8 cellular contexts compared by ENCODE assay signal in the genomic region with DNA sequence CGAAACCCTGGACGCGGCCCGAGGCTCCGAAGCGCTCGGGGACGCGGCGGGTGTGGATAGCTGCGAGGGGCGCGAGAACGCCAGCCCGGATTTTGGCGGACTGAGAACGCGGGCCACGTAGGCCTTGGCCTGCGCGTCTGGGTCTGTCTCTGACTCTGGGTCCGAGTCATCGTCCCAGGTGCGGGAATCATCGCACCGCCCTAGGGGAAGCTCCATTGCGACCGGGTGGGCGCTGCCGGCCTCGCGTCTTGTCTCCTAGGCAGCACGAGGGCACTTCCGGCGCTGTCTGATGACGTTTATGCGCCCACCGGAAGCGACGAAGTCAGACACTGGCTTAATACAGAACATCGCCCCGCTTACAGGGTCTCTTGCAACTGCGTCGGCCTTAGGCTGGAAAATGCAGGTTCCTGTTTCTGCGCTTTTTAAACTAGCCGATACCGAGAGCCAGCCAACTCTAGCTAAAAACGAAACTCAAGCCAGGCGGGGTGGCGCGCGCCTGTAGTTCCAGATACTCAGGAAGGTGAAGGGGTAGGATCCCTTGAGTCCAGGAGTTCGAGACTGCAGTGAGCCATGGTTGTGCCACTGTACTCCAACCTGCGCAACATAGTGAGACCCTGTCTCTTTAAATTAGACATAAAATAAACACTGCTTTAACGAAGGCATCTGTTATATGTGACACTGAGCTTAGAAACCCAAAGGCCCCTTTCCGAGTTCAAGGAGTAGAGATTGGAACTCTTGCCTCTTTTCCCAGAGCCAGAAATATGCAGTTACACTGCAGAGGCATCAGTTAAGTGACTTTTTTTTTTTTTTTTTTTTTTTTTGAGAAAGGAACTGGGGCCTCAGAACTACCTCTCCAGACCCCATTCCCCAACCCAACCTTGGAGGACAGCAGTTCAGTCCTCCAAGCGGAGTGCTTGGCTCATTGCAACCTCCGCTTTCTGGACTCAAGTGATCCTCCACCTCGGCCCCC. TPM values are rescaled to one million over a fixed set of nuclear protein-coding genes. Genes with fewer than 3 reads are reported as not detected.
DNase-seq lines count a peak whose midpoint lies in the region; ATAC-seq, FAIRE-seq and TF ChIP-seq lines count a peak whose summit lies in the region.

A gene (minus strand): TSS at position 266 of the 970 bp plus-strand sequence. CDS start 50 bp downstream, at position 216.

- peak within 1 kb of the TSS; percentile 84 for H3K4me3 ChIP-seq in HFF-Myc (replicated peaks; ENCODE audit: low read depth, low read length)

- H3K36me3 Mint-ChIP-seq in activated naive CD4-positive, alpha-beta T cell treated with anti-CD3 and anti-CD28 coated beads, Interleukin-2, amount 50 U/mL, for 72 hours, result peaks cover 0 to 8% of the 10 kb centered on the region in 2 donors

- TF ChIP-seq CTCF in HFF-Myc (IDR thresholded peaks at IDR 0.05; ENCODE audit: low read depth, low read length, missing control alignments) (no peak), omental fat pad (IDR thresholded peaks at IDR 0.05) (no peak)

- H3K27ac ChIP-seq in temporal lobe (ENCODE audit: low read depth, low read length), result peak within 1 kb of the TSS; percentile 88

- peak within 1 kb of the TSS; percentile 89 to 96 for H3K27ac Mint-ChIP-seq in activated naive CD4-positive, alpha-beta T cell treated with anti-CD3 and anti-CD28 coated beads, Interleukin-2, amount 50 U/mL, for 72 hours

- H3K9me3 Mint-ChIP-seq in activated naive CD4-positive, alpha-beta T cell treated with anti-CD3 and anti-CD28 coated beads, Interleukin-2, amount 50 U/mL, for 72 hours, result no peaks in the 10 kb centered on the region

- peak; percentile 86 for FAIRE-seq in G401.6 (lab: Jason Lieb, UNC)

- DNase-seq in HFF-Myc (ENCODE audit: extremely low read depth, low read depth) (peak; percentile 87), NCI-H1105 (lab: John Stamatoyannopoulos, UW) (peak; percentile 92), glomerular visceral epithelial cell (ENCODE audit: extremely low spot score) (peak; percentile 94), omental fat pad (ENCODE audit: low spot score) (peak; percentile 100)
- DNase-seq in activated naive CD4-positive, alpha-beta T cell treated with anti-CD3 and anti-CD28 coated beads, Interleukin-2, amount 50 U/mL, for 72 hours (ENCODE audit: low spot score in 2 of 2), result peak; percentile 93 to 96

- ATAC-seq in SK-N-SH treated with all-trans-retinoic acid at 6 μM for 48 hours (peak; percentile 91), omental fat pad (ENCODE audit: low FRiP score) (peak; percentile 70)
- ATAC-seq in activated naive CD4-positive, alpha-beta T cell treated with anti-CD3 and anti-CD28 coated beads, Interleukin-2, amount 50 U/mL, for 72 hours, result peak; percentile 94 to 95

TF ChIP-seq in SK-N-SH treated with all-trans-retinoic acid at 6 μM for 48 hours, 23 proteins besides CTCF, POLR2A, EP300 and RAD21:
- TF ChIP-seq GLIS3 (CRISPR knock-in tag; IDR thresholded peaks at IDR 0.05) (0 out of 2 replicates have a peak, but pooled peaks have one; percentile 26), TOX (CRISPR knock-in tag; IDR thresholded peaks at IDR 0.05; ENCODE audit: borderline replicate concordance) (0 out of 2 replicates have a peak, but pooled peaks have one; percentile 5), ESRRG (CRISPR knock-in tag; IDR thresholded peaks at IDR 0.05) (0 out of 2 replicates have a peak, but pooled peaks have one; percentile 73), BACH2 (CRISPR knock-in tag; IDR thresholded peaks at IDR 0.05; ENCODE audit: borderline replicate concordance) (no peak), ZNF8 (CRISPR knock-in tag; IDR thresholded peaks at IDR 0.05) (0 out of 2 replicates have a peak, but pooled peaks have one; percentile 22)
- TF ChIP-seq, protein P1, sequence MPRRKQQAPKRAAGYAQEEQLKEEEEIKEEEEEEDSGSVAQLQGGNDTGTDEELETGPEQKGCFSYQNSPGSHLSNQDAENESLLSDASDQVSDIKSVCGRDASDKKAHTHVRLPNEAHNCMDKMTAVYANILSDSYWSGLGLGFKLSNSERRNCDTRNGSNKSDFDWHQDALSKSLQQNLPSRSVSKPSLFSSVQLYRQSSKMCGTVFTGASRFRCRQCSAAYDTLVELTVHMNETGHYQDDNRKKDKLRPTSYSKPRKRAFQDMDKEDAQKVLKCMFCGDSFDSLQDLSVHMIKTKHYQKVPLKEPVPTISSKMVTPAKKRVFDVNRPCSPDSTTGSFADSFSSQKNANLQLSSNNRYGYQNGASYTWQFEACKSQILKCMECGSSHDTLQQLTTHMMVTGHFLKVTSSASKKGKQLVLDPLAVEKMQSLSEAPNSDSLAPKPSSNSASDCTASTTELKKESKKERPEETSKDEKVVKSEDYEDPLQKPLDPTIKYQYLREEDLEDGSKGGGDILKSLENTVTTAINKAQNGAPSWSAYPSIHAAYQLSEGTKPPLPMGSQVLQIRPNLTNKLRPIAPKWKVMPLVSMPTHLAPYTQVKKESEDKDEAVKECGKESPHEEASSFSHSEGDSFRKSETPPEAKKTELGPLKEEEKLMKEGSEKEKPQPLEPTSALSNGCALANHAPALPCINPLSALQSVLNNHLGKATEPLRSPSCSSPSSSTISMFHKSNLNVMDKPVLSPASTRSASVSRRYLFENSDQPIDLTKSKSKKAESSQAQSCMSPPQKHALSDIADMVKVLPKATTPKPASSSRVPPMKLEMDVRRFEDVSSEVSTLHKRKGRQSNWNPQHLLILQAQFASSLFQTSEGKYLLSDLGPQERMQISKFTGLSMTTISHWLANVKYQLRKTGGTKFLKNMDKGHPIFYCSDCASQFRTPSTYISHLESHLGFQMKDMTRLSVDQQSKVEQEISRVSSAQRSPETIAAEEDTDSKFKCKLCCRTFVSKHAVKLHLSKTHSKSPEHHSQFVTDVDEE (CRISPR knock-in tag; IDR thresholded peaks at IDR 0.05), result no peak

RNA-seq across cellular contexts. Expression of the gene that starts here (rescaled TPM):
- 1 to 10 TPM; 7.1 to 9.5 TPM for total RNA-seq in activated naive CD4-positive, alpha-beta T cell treated with anti-CD3 and anti-CD28 coated beads, Interleukin-2, amount 50 U/mL, for 72 hours
- total RNA-seq in omental fat pad (1 to 10 TPM; 3.2 to 5.6 (median 4.4) TPM), temporal lobe (7.4 TPM)

Comparison
In these comparisons a context has a peak if more than half of its experiments do, and no peak if none do; other contexts are left out.
1. Peak in every context shown above with its lines: DNase-seq, ATAC-seq, H3K4me3 ChIP-seq and H3K27ac ChIP-seq.